26 cellular contexts compared by ENCODE assay signal in genomic region chr1:211892577-211892976, GRCh38.
"Had no signal": no experiment of that assay in that cellular context is flagged by ENCODE, and none has a peak within 500 bp of the region (broad histone marks: within the 10 kb centered on the region; RNA-seq: fewer than 3 reads in every experiment).

No MANE protein-coding gene starts in this region.

- H3K36me3 ChIP-seq: ascending aorta, cardiac muscle cell, SJCRH30 had no signal

- H3K9me3 ChIP-seq: ascending aorta, SJCRH30 had no signal

- H3K27me3 Mint-ChIP-seq: activated CD8-positive, alpha-beta T cell treated with anti-CD3 and anti-CD28 coated beads for 36 hours; activated naive CD8-positive, alpha-beta T cell treated with anti-CD3 and anti-CD28 coated beads for 36 hours had no signal

- ATAC-seq: activated CD8-positive, alpha-beta T cell treated with anti-CD3 and anti-CD28 coated beads for 36 hours; activated T-cell treated with anti-CD3 and anti-CD28 coated beads, Interleukin-2, amount 50 U/mL, for 72 hours; activated T-helper 17 cell treated with anti-CD3 and anti-CD28 coated beads, Interleukin-2, amount 50 U/mL, for 72 hours; Panc1 had no signal

- H3K27ac ChIP-seq: ascending aorta, cardiac muscle cell, SJCRH30, SK-N-MC had no signal

- H3K4me3 ChIP-seq: ascending aorta, cardiac muscle cell, SJCRH30, SK-N-MC had no signal

- H3K4me1 ChIP-seq: ascending aorta had no signal

- H3K27me3 ChIP-seq: ascending aorta, cardiac muscle cell, SJCRH30 had no signal

- DNase-seq: activated CD4-positive, alpha-beta T cell treated with anti-CD3 and anti-CD28 coated beads, Interleukin-2, amount 10 ng/mL, durations not matched to agents 24 days and 14 days; activated CD4-positive, alpha-beta T cell treated with anti-CD3 and anti-CD28 coated beads, Interleukin-2, amount 50 U/mL, for 4 hours; activated CD8-positive, alpha-beta T cell treated with anti-CD3 and anti-CD28 coated beads for 36 hours; activated effector memory CD4-positive, alpha-beta T cell treated with anti-CD3 and anti-CD28 coated beads, Interleukin-2, amount 50 U/mL, for 16 hours; activated naive CD4-positive, alpha-beta T cell; activated naive CD4-positive, alpha-beta T cell treated with anti-CD3 and anti-CD28 coated beads, Interleukin-2, amount 50 U/mL, for 16 hours; activated naive CD8-positive, alpha-beta T cell treated with anti-CD3 and anti-CD28 coated beads for 36 hours; activated T-cell treated with anti-CD3 and anti-CD28 coated beads, Interleukin-2, amount 50 U/mL, for 1 hour; activated T-cell treated with anti-CD3 and anti-CD28 coated beads, Interleukin-2, amount 50 U/mL, for 72 hours; amygdala; NCI-H1048; NCI-H1417; NCI-H1694; NCI-H1930; NCI-H2081 treated with DMSO at 0.1 percent for 48 hours; NCI-H226; NCI-H446 treated with DMSO at 0.1 percent for 48 hours; NCI-H524; SJCRH30; T1000 had no signal

- H3K4me1 Mint-ChIP-seq: activated T-helper 17 cell treated with anti-CD3 and anti-CD28 coated beads, Interleukin-2, amount 50 U/mL, for 72 hours; central memory CD8-positive, alpha-beta T cell had no signal

- H3K27ac Mint-ChIP-seq: activated CD4-positive, alpha-beta T cell treated with anti-CD3 and anti-CD28 coated beads, Interleukin-2, amount 10 ng/mL, durations not matched to agents 24 days and 14 days; activated CD8-positive, alpha-beta T cell treated with anti-CD3 and anti-CD28 coated beads for 36 hours; activated naive CD8-positive, alpha-beta T cell treated with anti-CD3 and anti-CD28 coated beads for 36 hours; activated T-cell treated with anti-CD3 and anti-CD28 coated beads, Interleukin-2, amount 50 U/mL, for 72 hours; activated T-helper 17 cell treated with anti-CD3 and anti-CD28 coated beads, Interleukin-2, amount 50 U/mL, for 72 hours had no signal

- H3K9me3 Mint-ChIP-seq: activated CD4-positive, alpha-beta T cell treated with anti-CD3 and anti-CD28 coated beads, Interleukin-2, amount 10 ng/mL, durations not matched to agents 24 days and 14 days; activated T-helper 17 cell treated with anti-CD3 and anti-CD28 coated beads, Interleukin-2, amount 50 U/mL, for 72 hours; central memory CD8-positive, alpha-beta T cell had no signal

- H3K4me3 Mint-ChIP-seq: activated CD4-positive, alpha-beta T cell treated with anti-CD3 and anti-CD28 coated beads, Interleukin-2, amount 10 ng/mL, durations not matched to agents 24 days and 14 days; activated CD8-positive, alpha-beta T cell treated with anti-CD3 and anti-CD28 coated beads for 36 hours; activated naive CD8-positive, alpha-beta T cell treated with anti-CD3 and anti-CD28 coated beads for 36 hours; activated T-cell treated with anti-CD3 and anti-CD28 coated beads, Interleukin-2, amount 50 U/mL, for 72 hours; activated T-helper 17 cell treated with anti-CD3 and anti-CD28 coated beads, Interleukin-2, amount 50 U/mL, for 72 hours; central memory CD8-positive, alpha-beta T cell had no signal
